Comparison of ENCODE assay signal across 8 cellular contexts in genomic region chr12:98504368-98504617, GRCh38. TPM values are rescaled to one million over a fixed set of nuclear protein-coding genes. Genes with fewer than 3 reads are reported as not detected.
DNase-seq lines count a peak whose midpoint lies in the region; ATAC-seq and TF ChIP-seq lines count a peak whose summit lies in the region.

No MANE protein-coding gene starts in this region.

- peak overlapping the region; percentile 97 for H3K27ac ChIP-seq in temporal lobe (ENCODE audit: low read depth, low read length)

- H3K4me3 ChIP-seq in GM12864 (ENCODE audit: low read depth, low read length) (peak overlapping the region; percentile 75; the same call in 1 of the 2 replicates), HFF-Myc (replicated peaks; ENCODE audit: low read depth, low read length) (peak overlapping the region; percentile 51), iPS-11a (ENCODE audit: low read depth, low read length) (peak overlapping the region; percentile 93)

- no peak for TF ChIP-seq CTCF in GM12864 (IDR thresholded peaks at IDR 0.05; ENCODE audit: low read depth, low read length, missing control alignments)
- no peak for TF ChIP-seq CTCF in HFF-Myc (IDR thresholded peaks at IDR 0.05; ENCODE audit: low read depth, low read length, missing control alignments)

- DNase-seq in GM12864 (ENCODE audit: low read depth) (no peak), HFF-Myc (ENCODE audit: extremely low read depth, low read depth) (no peak), DMS153 (lab: John Stamatoyannopoulos, UW) (no peak), germinal center (ENCODE audit: low spot score) (no peak)
- DNase-seq in T-helper 2 cell treated with Interferon-gamma antibody and Interleukin-4, amounts not matched to agents 5 μg/mL and 100 μg/mL, for 36 hours (ENCODE audit: low spot score): no peak

- peak overlapping the region; percentile 91 for H3K4me3 Mint-ChIP-seq in T-helper 2 cell treated with Interferon-gamma antibody and Interleukin-4, amounts not matched to agents 5 μg/mL and 100 μg/mL, for 36 hours

- H3K27me3 Mint-ChIP-seq in T-helper 2 cell treated with Interferon-gamma antibody and Interleukin-4, amounts not matched to agents 5 μg/mL and 100 μg/mL, for 36 hours (ENCODE audit: low read depth): peaks cover 15% of the 10 kb centered on the region

- peaks cover 2% of the 10 kb centered on the region for H3K36me3 Mint-ChIP-seq in T-helper 2 cell treated with Interferon-gamma antibody and Interleukin-4, amounts not matched to agents 5 μg/mL and 100 μg/mL, for 36 hours (ENCODE audit: low read depth)

- H3K9me3 Mint-ChIP-seq in T-helper 2 cell treated with Interferon-gamma antibody and Interleukin-4, amounts not matched to agents 5 μg/mL and 100 μg/mL, for 36 hours: no peaks in the 10 kb centered on the region

- ATAC-seq in HG03108 (IDR thresholded peaks at IDR 0.05; ENCODE audit: unreplicated experiment): no peak

- peak overlapping the region; percentile 98 for H3K27ac Mint-ChIP-seq in T-helper 2 cell treated with Interferon-gamma antibody and Interleukin-4, amounts not matched to agents 5 μg/mL and 100 μg/mL, for 36 hours

- peaks cover 32% of the 10 kb centered on the region for H3K4me1 Mint-ChIP-seq in T-helper 2 cell treated with Interferon-gamma antibody and Interleukin-4, amounts not matched to agents 5 μg/mL and 100 μg/mL, for 36 hours (ENCODE audit: low read depth)

RNA-seq across cellular contexts. Expression of gene TMPO, which starts 11.1 kb away (rescaled TPM):
- total RNA-seq in temporal lobe: 105 TPM
